In genomic region chr3:179729981-179730380, GRCh38 we compare ENCODE assay signal across 30 cellular contexts.
"Had no signal": no experiment of that assay in that cellular context is flagged by ENCODE, and none has a peak within 500 bp of the region (broad histone marks: within the 10 kb centered on the region; RNA-seq: fewer than 3 reads in every experiment).

No MANE protein-coding gene starts in this region.

- H3K27ac ChIP-seq: heart left ventricle, left ventricle myocardium inferior, neural progenitor cell, neutrophil, parathyroid adenoma, right atrium auricular region, right lobe of liver, skin epidermis, stomach, testis, thyroid gland, transverse colon, vagina had no signal

- H3K4me1 ChIP-seq: neural progenitor cell, parathyroid adenoma, stomach, transverse colon, vagina had no signal

- H3K36me3 ChIP-seq: neutrophil, transverse colon had no signal

- H3K27me3 ChIP-seq: heart left ventricle, neural progenitor cell, neutrophil, right atrium auricular region, right lobe of liver, stomach, testis, thyroid gland, transverse colon, upper lobe of left lung, vagina had no signal

- H3K4me3 ChIP-seq: heart left ventricle, left ventricle myocardium inferior, lung, neural progenitor cell, right atrium auricular region, right lobe of liver, skin epidermis, stomach, testis, thyroid gland, transverse colon, upper lobe of left lung, vagina had no signal

- H3K9me3 ChIP-seq: heart left ventricle, left ventricle myocardium inferior, neutrophil, right atrium auricular region, right lobe of liver, stomach, testis, thyroid gland, transverse colon, upper lobe of left lung, vagina had no signal

- ATAC-seq: heart left ventricle; left colon; natural killer cell; stimulated activated memory B cell treated with anti-CD40 and anti-IgM and Interleukin-4, amounts not matched to agents 10 μg/mL and 1 μg/mL and 100 μg/mL, for 72 hours; stimulated activated naive CD8-positive, alpha-beta T cell treated with anti-CD3 and anti-CD28 coated beads, Interleukin-15, Interleukin-2, amounts not matched to agents 100 U/mL and 50 U/mL, for 24 hours had no signal

- DNase-seq: heart left ventricle; hypothalamus; immature natural killer cell; kidney; left colon; left ventricle myocardium inferior; mesendoderm; naive B cell; natural killer cell; nephron progenitor cell; right lobe of liver; stimulated activated CD4-positive, alpha-beta T cell treated with anti-CD3 and anti-CD28 coated beads, Interleukin-12 subunit alpha, Interleukin-12 subunit beta, amount 100 ng/mL, for 4 hours; stimulated activated CD4-positive, alpha-beta T cell treated with anti-CD3 and anti-CD28 coated beads, Interleukin-15, amount 100 ng/mL, for 24 hours; stimulated activated CD4-positive, alpha-beta T cell treated with anti-CD3 and anti-CD28 coated beads, Interleukin-2, amount 100 ng/mL, for 24 hours; stimulated activated CD4-positive, alpha-beta T cell treated with anti-CD3 and anti-CD28 coated beads, Interleukin-4, amount 100 ng/mL, for 4 hours; stimulated activated CD8-positive, alpha-beta memory T cell treated with anti-CD3 and anti-CD28 coated beads, Interleukin-4, amount 100 ng/mL, for 48 hours; stimulated activated naive CD8-positive, alpha-beta T cell treated with anti-CD3 and anti-CD28 coated beads, Interleukin-15, Interleukin-2, amounts not matched to agents 100 U/mL and 50 U/mL, for 24 hours; stomach; testis; thyroid gland; transverse colon; upper lobe of left lung had no signal
